ENCODE assay signal across 15 cellular contexts in genomic region chr19:45547965-45548609, GRCh38. TPM values are rescaled to one million over a fixed set of nuclear protein-coding genes. Genes with fewer than 3 reads are reported as not detected.
DNase-seq lines count a peak whose midpoint lies in the region; ATAC-seq and TF ChIP-seq lines count a peak whose summit lies in the region.
"Had no signal": no experiment of that assay in that cellular context is flagged by ENCODE, and none has a peak within 500 bp of the region (broad histone marks: within the 10 kb centered on the region; RNA-seq: fewer than 3 reads in every experiment).

No MANE protein-coding gene starts in this region.

- peaks cover 5 to 12% of the 10 kb centered on the region in 2 donors for H3K4me1 Mint-ChIP-seq in natural killer cell treated with Interleukin-12 subunit alpha and Interleukin-12 subunit beta and Interleukin-15 and Interleukin-18, amount 100 ng/mL, for 72 hours (ENCODE audit: low read depth in 2 of 2)
- peaks cover 5% of the 10 kb centered on the region for H3K4me1 Mint-ChIP-seq in activated naive CD8-positive, alpha-beta T cell treated with anti-CD3 and anti-CD28 coated beads for 36 hours

- DNase-seq in ACHN = peak; percentile 39
- DNase-seq in HPDE6-E6E7 (ENCODE audit: extremely low spot score) = peak; percentile 60
- DNase-seq in breast epithelium (ENCODE audit: low spot score in 2 of 2) = peak in 1 of 2 donors; percentile 56
- DNase-seq in left lung = no peak
- no peak for DNase-seq in natural killer cell treated with Interleukin-12 subunit alpha and Interleukin-12 subunit beta and Interleukin-15 and Interleukin-18, amount 100 ng/mL, for 72 hours (ENCODE audit: low spot score)
- no peak for DNase-seq in COLO668 (lab: John Stamatoyannopoulos, UW; ENCODE audit: unreplicated experiment)
- no peak for DNase-seq in activated naive CD8-positive, alpha-beta T cell treated with anti-CD3 and anti-CD28 coated beads for 36 hours
- DNase-seq in NCI-H1105 (lab: John Stamatoyannopoulos, UW) = no peak
- DNase-seq: activated CD4-positive, alpha-beta T cell treated with anti-CD3 and anti-CD28 coated beads for 1 hour; C1 segment of cervical spinal cord; MM.1S; OCI-M1; stimulated activated naive CD8-positive, alpha-beta T cell treated with anti-CD3 and anti-CD28 coated beads, Interleukin-15, Interleukin-2, amounts not matched to agents 100 U/mL and 50 U/mL, for 24 hours had no signal

- no peaks in the 10 kb centered on the region for H3K9me3 Mint-ChIP-seq in natural killer cell treated with Interleukin-12 subunit alpha and Interleukin-12 subunit beta and Interleukin-15 and Interleukin-18, amount 100 ng/mL, for 72 hours
- no peaks in the 10 kb centered on the region for H3K9me3 Mint-ChIP-seq in activated naive CD8-positive, alpha-beta T cell treated with anti-CD3 and anti-CD28 coated beads for 36 hours
- H3K9me3 Mint-ChIP-seq: activated naive CD4-positive, alpha-beta T cell treated with anti-CD3 and anti-CD28 coated beads, Interleukin-2, amount 50 U/mL, for 72 hours had no signal

- H3K4me3 Mint-ChIP-seq in natural killer cell treated with Interleukin-12 subunit alpha and Interleukin-12 subunit beta and Interleukin-15 and Interleukin-18, amount 100 ng/mL, for 72 hours = no peak overlapping the region
- no peak overlapping the region for H3K4me3 Mint-ChIP-seq in activated naive CD8-positive, alpha-beta T cell treated with anti-CD3 and anti-CD28 coated beads for 36 hours

- H3K27me3 ChIP-seq in breast epithelium (no peaks in the 10 kb centered on the region), left lung (no peaks in the 10 kb centered on the region)

- H3K36me3 ChIP-seq in breast epithelium (no peaks in the 10 kb centered on the region), left lung (peaks cover 0 to 4% of the 10 kb centered on the region in 2 donors)

- H3K27ac ChIP-seq in breast epithelium = peak overlapping the region; percentile 2 to 50
- H3K27ac ChIP-seq in left lung = no peak overlapping the region

- TF ChIP-seq CTCF in breast epithelium (IDR thresholded peaks at IDR 0.05) (no peak), left lung (IDR thresholded peaks at IDR 0.05) (no peak)

- H3K9me3 ChIP-seq in breast epithelium (no peaks in the 10 kb centered on the region), left lung (no peaks in the 10 kb centered on the region)

- no peaks in the 10 kb centered on the region for H3K4me1 ChIP-seq in breast epithelium
- peaks cover 0 to 22% of the 10 kb centered on the region in 2 donors for H3K4me1 ChIP-seq in left lung

- TF ChIP-seq POLR2A in breast epithelium (IDR thresholded peaks at IDR 0.05) = no peak

- peak; percentile 41 for ATAC-seq in left lung
- no peak for ATAC-seq in natural killer cell treated with Interleukin-12 subunit alpha and Interleukin-12 subunit beta and Interleukin-15 and Interleukin-18, amount 100 ng/mL, for 72 hours
- ATAC-seq: activated naive CD4-positive, alpha-beta T cell treated with anti-CD3 and anti-CD28 coated beads, Interleukin-2, amount 50 U/mL, for 72 hours; GM12878; stimulated activated naive CD8-positive, alpha-beta T cell treated with anti-CD3 and anti-CD28 coated beads, Interleukin-15, Interleukin-2, amounts not matched to agents 100 U/mL and 50 U/mL, for 24 hours had no signal

- no peaks in the 10 kb centered on the region for H3K36me3 Mint-ChIP-seq in natural killer cell treated with Interleukin-12 subunit alpha and Interleukin-12 subunit beta and Interleukin-15 and Interleukin-18, amount 100 ng/mL, for 72 hours
- no peaks in the 10 kb centered on the region for H3K36me3 Mint-ChIP-seq in activated naive CD8-positive, alpha-beta T cell treated with anti-CD3 and anti-CD28 coated beads for 36 hours
- H3K36me3 Mint-ChIP-seq: activated naive CD4-positive, alpha-beta T cell treated with anti-CD3 and anti-CD28 coated beads, Interleukin-2, amount 50 U/mL, for 72 hours had no signal

- intact Hi-C loops in breast epithelium (cut with DNase I; ENCODE audit: low total_unique reads) = no loop called here
- intact Hi-C loops in left lung (cut with DNase I) = no loop called here

- no peak overlapping the region for H3K27ac Mint-ChIP-seq in natural killer cell treated with Interleukin-12 subunit alpha and Interleukin-12 subunit beta and Interleukin-15 and Interleukin-18, amount 100 ng/mL, for 72 hours
- H3K27ac Mint-ChIP-seq in activated naive CD8-positive, alpha-beta T cell treated with anti-CD3 and anti-CD28 coated beads for 36 hours = no peak overlapping the region

- in situ Hi-C loops in ACHN (cut with HindIII; ENCODE audit: low pct_ligation_motif_present, low pct_unique_long_range_greater_than_20kb, low sequenced_read_pairs) = no loop called here

- H3K4me3 ChIP-seq in breast epithelium (no peak overlapping the region), left lung (no peak overlapping the region)
- H3K4me3 ChIP-seq: GM12878 had no signal

- H3K27me3 Mint-ChIP-seq in natural killer cell treated with Interleukin-12 subunit alpha and Interleukin-12 subunit beta and Interleukin-15 and Interleukin-18, amount 100 ng/mL, for 72 hours = no peaks in the 10 kb centered on the region
- no peaks in the 10 kb centered on the region for H3K27me3 Mint-ChIP-seq in activated naive CD8-positive, alpha-beta T cell treated with anti-CD3 and anti-CD28 coated beads for 36 hours

RNA-seq across cellular contexts. Expression of gene OPA3, which starts 36.5 kb away (rescaled TPM):
- total RNA-seq in breast epithelium (10 to 100 TPM in 1 of 3 donors, 1 to 10 TPM in 2; 6.6 to 11.4 (median 7.2) TPM), left lung (10 to 100 TPM; 14.9 to 17.9 TPM)
- total RNA-seq in natural killer cell treated with Interleukin-12 subunit alpha and Interleukin-12 subunit beta and Interleukin-15 and Interleukin-18, amount 100 ng/mL, for 72 hours = 10 to 100 TPM; 17.0 to 17.5 TPM
- total RNA-seq in activated naive CD8-positive, alpha-beta T cell treated with anti-CD3 and anti-CD28 coated beads for 36 hours = 10 to 100 TPM; 14.7 to 15.1 TPM

RNA-seq across cellular contexts. Expression of gene VASP, which starts 40.8 kb away (rescaled TPM):
- total RNA-seq in breast epithelium (10 to 100 TPM; 31.8 to 61.6 (median 52.2) TPM), left lung (100 to 1,000 TPM; 109 to 220 TPM)
- total RNA-seq in natural killer cell treated with Interleukin-12 subunit alpha and Interleukin-12 subunit beta and Interleukin-15 and Interleukin-18, amount 100 ng/mL, for 72 hours = 100 to 1,000 TPM; 447 to 589 TPM
- 100 to 1,000 TPM; 133 to 134 TPM for total RNA-seq in activated naive CD8-positive, alpha-beta T cell treated with anti-CD3 and anti-CD28 coated beads for 36 hours

RNA-seq across cellular contexts. Expression of gene PPM1N, which starts 49.8 kb away (rescaled TPM):
- total RNA-seq in breast epithelium (1 to 10 TPM; 1.8 to 2.5 (median 2.3) TPM), left lung (1 to 10 TPM in 1 of 2 donors, under 1 TPM in 1; 0.47 to 2.1 TPM)
- total RNA-seq in natural killer cell treated with Interleukin-12 subunit alpha and Interleukin-12 subunit beta and Interleukin-15 and Interleukin-18, amount 100 ng/mL, for 72 hours = 1 to 10 TPM; 3.2 to 3.6 TPM
- 1 to 10 TPM; 1.4 to 1.9 TPM for total RNA-seq in activated naive CD8-positive, alpha-beta T cell treated with anti-CD3 and anti-CD28 coated beads for 36 hours

RNA-seq across cellular contexts. Expression of gene RTN2, which starts 51.2 kb away (rescaled TPM):
- total RNA-seq in breast epithelium = 10 to 100 TPM in 1 of 3 donors, 1 to 10 TPM in 2; 5.9 to 15.1 (median 7.2) TPM
- 10 to 100 TPM in 1 of 2 donors, 1 to 10 TPM in 1; 9.4 to 16.7 TPM for total RNA-seq in left lung
- 1 to 10 TPM; 5.9 to 7.8 TPM for total RNA-seq in natural killer cell treated with Interleukin-12 subunit alpha and Interleukin-12 subunit beta and Interleukin-15 and Interleukin-18, amount 100 ng/mL, for 72 hours
- 1 to 10 TPM; 1.3 to 1.8 TPM for total RNA-seq in activated naive CD8-positive, alpha-beta T cell treated with anti-CD3 and anti-CD28 coated beads for 36 hours

RNA-seq across cellular contexts. Expression of gene GPR4, which starts 53.9 kb away (rescaled TPM):
- total RNA-seq in breast epithelium = 1 to 10 TPM; 1.1 to 8.8 (median 1.2) TPM
- 1 to 10 TPM; 4.5 to 9.5 TPM for total RNA-seq in left lung
- under 1 TPM in 1 of 2 donors, not detected in 1; 0.24 TPM for total RNA-seq in natural killer cell treated with Interleukin-12 subunit alpha and Interleukin-12 subunit beta and Interleukin-15 and Interleukin-18, amount 100 ng/mL, for 72 hours
- not detected for total RNA-seq in activated naive CD8-positive, alpha-beta T cell treated with anti-CD3 and anti-CD28 coated beads for 36 hours
- total RNA-seq: GM12878 had no signal

Comparison
In these comparisons a context has a peak if more than half of its experiments do, and no peak if none do; other contexts are left out.
1. DNase-seq: peak in ACHN (single experiment) and HPDE6-E6E7 (single experiment); none in left lung (0 of 2), natural killer cell treated with Interleukin-12 subunit alpha and Interleukin-12 subunit beta and Interleukin-15 and Interleukin-18, amount 100 ng/mL, for 72 hours (single experiment), COLO668 (single experiment), activated naive CD8-positive, alpha-beta T cell treated with anti-CD3 and anti-CD28 coated beads for 36 hours (single experiment) and NCI-H1105 (single experiment).
2. H3K27ac ChIP-seq: peak in breast epithelium (2 of 2); none in left lung (0 of 2).